In the genomic region with DNA sequence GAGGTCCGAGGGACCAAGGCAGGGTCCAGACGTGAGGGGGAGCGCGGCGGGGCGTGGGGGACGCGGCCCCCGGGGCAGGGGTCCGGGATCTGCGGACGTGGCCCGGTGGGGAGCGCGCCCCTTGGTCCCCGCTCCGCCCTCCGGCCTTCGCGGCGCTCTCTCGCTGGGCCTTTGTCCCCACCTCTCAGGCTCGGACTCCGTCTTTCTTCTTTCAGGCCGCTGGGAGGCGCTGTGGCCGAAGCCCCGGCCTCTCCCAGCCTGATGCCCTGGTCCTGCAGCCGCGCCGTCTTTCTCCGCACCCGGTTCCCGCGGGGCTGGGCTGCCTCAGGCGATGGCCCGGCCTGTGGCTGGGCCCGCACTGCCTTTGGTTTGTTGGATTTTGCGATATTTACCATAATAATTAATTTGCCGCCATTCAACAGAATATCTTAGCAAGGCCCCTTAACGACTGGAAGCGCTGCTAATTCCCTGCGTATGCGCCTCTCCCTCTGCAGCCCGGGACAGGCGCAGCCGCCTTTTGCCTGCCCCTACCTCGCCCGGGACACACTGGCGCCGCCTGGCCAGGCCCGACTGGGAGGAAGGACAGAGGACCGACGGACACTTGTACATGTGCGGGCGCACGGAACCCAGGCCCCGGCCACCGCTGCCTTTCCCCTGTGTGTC, we compare ENCODE assay signal across 8 cellular contexts. TPM values are rescaled to one million over a fixed set of nuclear protein-coding genes. Genes with fewer than 3 reads are reported as not detected.
DNase-seq lines count a peak whose midpoint lies in the region; ATAC-seq and TF ChIP-seq lines count a peak whose summit lies in the region.

No MANE protein-coding gene starts in this region.

- no peak overlapping the region for H2BK120ac ChIP-seq in trophoblast cell (ENCODE audit: insufficient read depth, low read length, poor library complexity)

- TF ChIP-seq POLR2A in gastroesophageal sphincter (IDR thresholded peaks at IDR 0.05): no peak
- TF ChIP-seq POLR2A in lower leg skin (IDR thresholded peaks at IDR 0.05): no peak

- H3K27ac ChIP-seq in gastroesophageal sphincter: no peak overlapping the region
- no peak overlapping the region for H3K27ac ChIP-seq in trophoblast cell (ENCODE audit: low read depth, low read length)

- H4K91ac ChIP-seq in trophoblast cell (ENCODE audit: low read depth, low read length): no peak overlapping the region

- POLR2A ChIA-PET in activated B cell treated with CpG ODN at 0.5 μM for 24 hours (lab: Charles Lee): no interaction called here

- DNase-seq in AG09319 (ENCODE audit: extremely low read depth, low read depth) (no peak), Kasumi-1 (lab: John Stamatoyannopoulos, UW) (peak; percentile 81 to 83), activated B cell treated with CpG ODN at 0.5 μM for 24 hours (no peak), trophoblast cell (peak in 1 of 2 donors; percentile 50), lower leg skin (ENCODE audit: low spot score in 2 of 2) (no peak), NCI-H82 (lab: John Stamatoyannopoulos, UW) (no peak)

- no peak overlapping the region for H4K8ac ChIP-seq in trophoblast cell (ENCODE audit: low read depth, low read length)

- H3K4me1 Mint-ChIP-seq in activated B cell treated with CpG ODN at 0.5 μM for 24 hours: peaks cover 48% of the 10 kb centered on the region

- TF ChIP-seq EP300 in gastroesophageal sphincter (IDR thresholded peaks at IDR 0.05): no peak

- no peak overlapping the region for H3K9ac ChIP-seq in trophoblast cell (ENCODE audit: low read length)

- intact Hi-C loops in activated B cell treated with CpG ODN at 0.5 μM for 24 hours (cut with micrococcal nuclease): no loop called here
- intact Hi-C loops in lower leg skin (cut with DNase I; ENCODE audit: low total_unique reads): loop anchor here (5.0 to 10.0 kb wide), 2 partner anchors 470 to 557 kb away; no protein-coding TSS in a partner anchor

- no peaks in the 10 kb centered on the region for H3K79me1 ChIP-seq in trophoblast cell (ENCODE audit: low read length)

- no peak overlapping the region for H3K14ac ChIP-seq in trophoblast cell (ENCODE audit: low read length)

- peaks cover 80% of the 10 kb centered on the region for H3K27me3 Mint-ChIP-seq in activated B cell treated with CpG ODN at 0.5 μM for 24 hours

- H2AFZ ChIP-seq in trophoblast cell (ENCODE audit: insufficient read depth, low read length, poor library complexity): peak overlapping the region; percentile 38

- ATAC-seq in GM18502 (IDR thresholded peaks at IDR 0.05; ENCODE audit: poor library complexity, unreplicated experiment): peak; percentile 51
- peak; percentile 59 for ATAC-seq in activated B cell treated with CpG ODN at 0.5 μM for 24 hours (ENCODE audit: low read depth)
- peak; percentile 64 for ATAC-seq in gastroesophageal sphincter

- H3K4me2 ChIP-seq in trophoblast cell (ENCODE audit: low read length): peak overlapping the region; percentile 63

- H3K36me3 Mint-ChIP-seq in activated B cell treated with CpG ODN at 0.5 μM for 24 hours (ENCODE audit: low read depth): no peaks in the 10 kb centered on the region

- no peaks in the 10 kb centered on the region for H3K9me3 Mint-ChIP-seq in activated B cell treated with CpG ODN at 0.5 μM for 24 hours

- no peak overlapping the region for H3K27ac Mint-ChIP-seq in activated B cell treated with CpG ODN at 0.5 μM for 24 hours

- TF ChIP-seq CTCF in AG09319 (IDR thresholded peaks at IDR 0.05; ENCODE audit: low read depth, low read length): peak; percentile 75
- TF ChIP-seq CTCF in activated B cell treated with CpG ODN at 0.5 μM for 24 hours (IDR thresholded peaks at IDR 0.05): no peak
- TF ChIP-seq CTCF in gastroesophageal sphincter (IDR thresholded peaks at IDR 0.05): peak in 3 of 4 experiments; percentile 16 to 65 (median 41)
- no peak for TF ChIP-seq CTCF in lower leg skin (IDR thresholded peaks at IDR 0.05)

- H3K36me3 ChIP-seq in gastroesophageal sphincter (no peaks in the 10 kb centered on the region), trophoblast cell (ENCODE audit: control insufficient read depth in 1 of 2, insufficient read depth in 2 of 2, low read length in 2 of 2) (no peaks in the 10 kb centered on the region)

- H3K4me3 Mint-ChIP-seq in activated B cell treated with CpG ODN at 0.5 μM for 24 hours: peak overlapping the region; percentile 62

- WGBS in gastroesophageal sphincter (ENCODE audit: low coverage in 1 of 2), 2 donors: 1% methylated on average over 17 of the region's 59 CpGs; no CpG with 5 or more reads in 1 of the 2 donors
- WGBS in trophoblast cell (ENCODE audit: extremely low coverage, insufficient coverage, insufficient read length): no CpG with 5 or more reads among the region's 59 CpGs
- WGBS in lower leg skin, 2 donors: 1 to 4% methylated on average over 45 to 55 of the region's 59 CpGs

- peaks cover 98% of the 10 kb centered on the region for H3K27me3 ChIP-seq in gastroesophageal sphincter
- H3K27me3 ChIP-seq in trophoblast cell (ENCODE audit: insufficient read depth, low read length): peaks cover 83% of the 10 kb centered on the region

- H3K4me1 ChIP-seq in gastroesophageal sphincter: peaks cover 0 to 46% (median 28%) of the 10 kb centered on the region in 3 donors
- peaks cover 10 to 13% of the 10 kb centered on the region in 2 experiments for H3K4me1 ChIP-seq in trophoblast cell (ENCODE audit: control insufficient read depth in 1 of 2, insufficient read depth in 2 of 2, low read length in 2 of 2)

- no peak overlapping the region for H4K12ac ChIP-seq in trophoblast cell (ENCODE audit: low read depth, low read length)

- no peak overlapping the region for H2BK5ac ChIP-seq in trophoblast cell (ENCODE audit: low read depth, low read length, poor library complexity)

- CTCF ChIA-PET in activated B cell treated with CpG ODN at 0.5 μM for 24 hours (lab: Charles Lee): interaction anchor here (0.8 to 4.3 kb wide), 2 partner anchors 475 to 541 kb away, joined by 3 to 36 read pairs; no protein-coding TSS in a partner anchor

- no peak overlapping the region for H3K23ac ChIP-seq in trophoblast cell (ENCODE audit: low read length)

- no peak overlapping the region for H2BK12ac ChIP-seq in trophoblast cell (ENCODE audit: low read length)

- H3K4me3 ChIP-seq in gastroesophageal sphincter (peak overlapping the region in 1 of 2 donors; percentile 37), trophoblast cell (ENCODE audit: low read depth, low read length) (no peak overlapping the region), lower leg skin (ENCODE audit: low read depth, poor library complexity, severe bottlenecking) (no peak overlapping the region)

- no peaks in the 10 kb centered on the region for H3K9me3 ChIP-seq in gastroesophageal sphincter
- H3K9me3 ChIP-seq in trophoblast cell (ENCODE audit: insufficient read depth, low read depth, low read length): peaks cover 15% of the 10 kb centered on the region

- no peaks in the 10 kb centered on the region for H3K79me2 ChIP-seq in trophoblast cell (ENCODE audit: control insufficient read depth, insufficient read depth, low read length, poor library complexity)

- no peak overlapping the region for H3K4ac ChIP-seq in trophoblast cell (ENCODE audit: low read depth, low read length)

- H3K18ac ChIP-seq in trophoblast cell (ENCODE audit: low read length): no peak overlapping the region

- no peak overlapping the region for H2AK5ac ChIP-seq in trophoblast cell (ENCODE audit: low read length)

RNA-seq across cellular contexts. Expression of gene SIX3, which starts 10.8 kb away (rescaled TPM):
- total RNA-seq in activated B cell treated with CpG ODN at 0.5 μM for 24 hours: not detected in 2 replicates
- total RNA-seq in gastroesophageal sphincter: under 1 TPM in 1 of 4 donors, not detected in 3; 0.15 TPM
- not detected in 2 replicates for polyA plus RNA-seq in trophoblast cell (2013)
- not detected for total RNA-seq in lower leg skin

RNA-seq across cellular contexts. Expression of gene SIX2, which starts 57.0 kb away (rescaled TPM):
- total RNA-seq in activated B cell treated with CpG ODN at 0.5 μM for 24 hours (not detected in 2 replicates), gastroesophageal sphincter (1 to 10 TPM in 3 of 4 donors, not detected in 1; 1.2 to 1.7 (median 1.5) TPM), lower leg skin (under 1 TPM in 1 of 4 donors, not detected in 3; 0.58 TPM)
- polyA plus RNA-seq in trophoblast cell (2013): 0.18 and 0.21 TPM in 2 replicates

Comparison
In these comparisons a context has a peak if more than half of its experiments do, and no peak if none do; other contexts are left out.
1. DNase-seq: peak in Kasumi-1 (2 of 2); none in AG09319 (single experiment), activated B cell treated with CpG ODN at 0.5 μM for 24 hours (single experiment), lower leg skin (0 of 2) and NCI-H82 (single experiment).
2. CTCF ChIP-seq: peak in AG09319 (single experiment) and gastroesophageal sphincter (3 of 4); none in activated B cell treated with CpG ODN at 0.5 μM for 24 hours (single experiment) and lower leg skin (0 of 3).
3. Peak in every context shown above with its lines, with median percentiles within 50 percentile points of each other: ATAC-seq.